In the genomic region with DNA sequence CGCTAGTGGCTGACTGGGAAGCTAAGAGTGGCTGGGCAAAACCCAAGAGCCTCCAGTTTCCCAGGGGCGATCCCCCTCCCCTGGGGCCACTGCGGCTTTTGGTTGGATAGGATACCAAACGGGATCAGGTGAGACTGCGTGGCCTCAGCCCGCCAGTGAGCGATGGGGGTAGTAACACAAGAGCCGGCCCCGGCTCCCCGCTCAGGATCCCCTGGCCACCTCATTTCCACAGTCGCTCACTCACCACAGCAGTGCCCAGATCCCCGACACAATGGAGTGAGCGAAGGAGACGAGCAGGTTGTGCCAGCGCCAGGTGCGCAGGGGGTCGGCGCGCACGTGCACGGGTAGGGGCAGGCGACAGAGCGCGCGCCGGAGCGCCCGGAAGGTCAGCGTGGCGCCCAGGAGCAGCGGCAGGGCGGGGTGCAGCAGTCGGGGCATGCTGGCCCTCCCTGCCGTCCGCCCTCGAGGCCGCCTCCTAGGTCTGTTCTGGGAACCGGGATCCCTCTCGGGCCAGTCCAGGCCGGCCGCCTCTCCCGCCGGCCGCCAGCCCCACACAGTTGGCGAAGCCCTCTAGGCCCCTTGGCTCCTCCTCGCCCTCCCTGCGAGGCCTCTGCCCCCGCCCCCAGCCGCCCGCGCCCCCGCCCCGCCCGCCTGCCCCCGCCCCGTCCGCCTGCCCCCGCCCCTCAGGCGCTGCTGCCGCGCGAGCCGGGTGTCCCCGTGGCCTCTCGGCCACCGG, we compare ENCODE assay signal across 8 cellular contexts. TPM values are rescaled to one million over a fixed set of nuclear protein-coding genes. Genes with fewer than 3 reads are reported as not detected.
A peak's percentile ranks its signal among the peaks of the same experiment; 100 is the strongest.
DNase-seq lines count a peak whose midpoint lies in the region; ATAC-seq, FAIRE-seq and TF ChIP-seq lines count a peak whose summit lies in the region.

A gene with protein sequence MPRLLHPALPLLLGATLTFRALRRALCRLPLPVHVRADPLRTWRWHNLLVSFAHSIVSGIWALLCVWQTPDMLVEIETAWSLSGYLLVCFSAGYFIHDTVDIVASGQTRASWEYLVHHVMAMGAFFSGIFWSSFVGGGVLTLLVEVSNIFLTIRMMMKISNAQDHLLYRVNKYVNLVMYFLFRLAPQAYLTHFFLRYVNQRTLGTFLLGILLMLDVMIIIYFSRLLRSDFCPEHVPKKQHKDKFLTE (minus strand): TSS at position 574 of the 736 bp plus-strand sequence. CDS start 136 bp downstream, at position 438.

- CTCF ChIA-PET in Caco-2 (lab: Charles Lee), result interaction anchor here (0.6 to 4.9 kb wide), 16 partner anchors 15 to 391 kb away, joined by 3 to 324 read pairs (median 10); a partner anchor contains a TSS
- CTCF ChIA-PET in HepG2 (lab: Yijun Ruan, JAX; ENCODE audit: low intra/inter-chr PET ratio, low total read pairs), result interaction anchor here (2.2 to 5.0 kb wide), 3 partner anchors 18 to 191 kb away, joined by 6 to 142 read pairs (median 14); a partner anchor contains a TSS

- H3K4me1 ChIP-seq in Caco-2, result peaks cover 25% of the 10 kb centered on the region
- H3K4me1 ChIP-seq in colonic mucosa, result peaks cover 26% of the 10 kb centered on the region
- peaks cover 62% of the 10 kb centered on the region for H3K4me1 ChIP-seq in HepG2 (ENCODE audit: insufficient read depth, low read length)

- H3K4me3 ChIP-seq in Caco-2 (ENCODE audit: low read depth, low read length) (peak within 1 kb of the TSS; percentile 57), WI38 (ENCODE audit: low read depth, low read length) (peak within 1 kb of the TSS; percentile 65), colonic mucosa (peak within 1 kb of the TSS; percentile 81), HepG2 (replicated peaks in 1 of 3; ENCODE audit: insufficient read depth in 1 of 3, low read depth in 2 of 3, low read length in 3 of 3) (peak within 1 kb of the TSS; percentile 73 to 90 (median 87))

- 0% methylated on average over 15 of the region's 66 CpGs for WGBS in HepG2 (ENCODE audit: low lambda C conversion rate)

- POLR2A ChIA-PET in Caco-2 (lab: Charles Lee), result interaction anchor here (0.6 to 5.2 kb wide), 12 partner anchors 15 to 226 kb away, joined by 3 to 165 read pairs (median 9); a partner anchor contains a TSS
- POLR2A ChIA-PET in HepG2 (lab: Yijun Ruan, JAX), result interaction anchor here (1.1 to 8.7 kb wide), 16 partner anchors 14 to 226 kb away, joined by 3 to 590 read pairs (median 14); a partner anchor contains a TSS

- H3K27me3 ChIP-seq in Caco-2 (replicated peaks; ENCODE audit: control insufficient read depth, insufficient read depth, low read length) (no peaks in the 10 kb centered on the region), colonic mucosa (no peaks in the 10 kb centered on the region), HepG2 (ENCODE audit: control insufficient read depth in 1 of 2, insufficient read depth in 2 of 2, low read length in 2 of 2) (no peaks in the 10 kb centered on the region; a peak in 1 of 5 replicates)

- TF ChIP-seq EP300 in HepG2 (IDR thresholded peaks at IDR 0.05; ENCODE audit: low read depth in 2 of 2, low read length in 2 of 2), result no peak
- peak; percentile 10; the same call in 1 of the 2 replicates for TF ChIP-seq EP300 in HepG2 (CRISPR knock-in tag; IDR thresholded peaks at IDR 0.05; ENCODE audit: borderline replicate concordance)

- no peaks in the 10 kb centered on the region for H3K9me3 Mint-ChIP-seq in Caco-2 (ENCODE audit: unreplicated experiment)

- peak; percentile 59 for ATAC-seq in HepG2

- H3K4me2 ChIP-seq in HepG2 (ENCODE audit: low read depth, low read length), result peak within 1 kb of the TSS; percentile 90

- H3K79me2 ChIP-seq in HepG2 (ENCODE audit: insufficient read depth, low read length), result peaks cover 29% of the 10 kb centered on the region

- H3K9ac ChIP-seq in colonic mucosa (ENCODE audit: low read depth in 2 of 2, low read length in 2 of 2), result peak within 1 kb of the TSS; percentile 85 to 95
- peak within 1 kb of the TSS; percentile 93 for H3K9ac ChIP-seq in HepG2 (ENCODE audit: insufficient read depth, low read depth, low read length)

- H4K20me1 ChIP-seq in HepG2 (ENCODE audit: insufficient read depth, low read length), result peaks cover 39% of the 10 kb centered on the region

- no peak within 1 kb of the TSS for H2AFZ ChIP-seq in HepG2 (ENCODE audit: low read length)

- H3K27ac ChIP-seq in colonic mucosa, result peak within 1 kb of the TSS; percentile 99
- H3K27ac ChIP-seq in HepG2 (ENCODE audit: extremely low read length, insufficient read depth, low read length), result peak within 1 kb of the TSS; percentile 88

- peak within 1 kb of the TSS; percentile 92 for H3K4me3 Mint-ChIP-seq in Caco-2 (ENCODE audit: unreplicated experiment)

- TF ChIP-seq POLR2A in H54 (IDR thresholded peaks at IDR 0.05; ENCODE audit: low read depth, low read length) (peak; percentile 78), HepG2 (IDR thresholded peaks at IDR 0.05; ENCODE audit: insufficient read depth in 1 of 2, low read depth in 2 of 2, low read length in 2 of 2) (peak; percentile 83 to 89; a peak in 2 of 4 replicates)

- no peaks in the 10 kb centered on the region for H3K27me3 Mint-ChIP-seq in Caco-2 (ENCODE audit: insufficient read depth, unreplicated experiment)

- FAIRE-seq in H54 (lab: Jason Lieb, UNC), result no peak
- no peak for FAIRE-seq in HepG2 (lab: Jason Lieb, UNC)

- in situ Hi-C loops in HepG2 (cut with HindIII; ENCODE audit: extremely low pct_ligation_motif_present, low pct_unique_long_range_greater_than_20kb), result loop anchor here (25.0 kb wide), 1 partner anchor 386 kb away; no protein-coding TSS in a partner anchor

- H3K36me3 ChIP-seq in Caco-2 (ENCODE audit: control insufficient read depth, insufficient read depth, low read length), result peaks cover 12% of the 10 kb centered on the region
- H3K36me3 ChIP-seq in colonic mucosa, result peaks cover 12% of the 10 kb centered on the region
- peaks cover 7 to 36% of the 10 kb centered on the region in 2 experiments; a peak in 4 of 5 replicates for H3K36me3 ChIP-seq in HepG2 (replicated peaks in 1 of 2; ENCODE audit: control insufficient read depth in 1 of 2, insufficient read depth in 2 of 2, low read length in 2 of 2)

- no peak for TF ChIP-seq CTCF in Caco-2 (IDR thresholded peaks at IDR 0.05; ENCODE audit: insufficient read depth in 1 of 2, low read depth in 1 of 2, low read length in 1 of 2, severe bottlenecking in 1 of 2, unreplicated experiment in 1 of 2)
- TF ChIP-seq CTCF in WI38 (IDR thresholded peaks at IDR 0.05; ENCODE audit: low read depth, low read length), result no peak
- no peak for TF ChIP-seq CTCF in colonic mucosa (IDR thresholded peaks at IDR 0.05)
- TF ChIP-seq CTCF in HepG2 (CRISPR knock-in tag; IDR thresholded peaks at IDR 0.05), result no peak

- no TSS peak for BruUV-seq in Caco-2 (replicated peaks; lab: Mats Ljungman, UMichigan)
- no TSS peak for BruUV-seq in HepG2 (replicated peaks; lab: Mats Ljungman, UMichigan)

- H3K27ac Mint-ChIP-seq in Caco-2 (ENCODE audit: unreplicated experiment), result peak within 1 kb of the TSS; percentile 96

- DNase-seq in Caco-2 (peak; percentile 92 to 93), H54 (ENCODE audit: insufficient read length, low spot score) (peak; percentile 83), NCI-H2171 treated with DMSO at 0.1 percent for 48 hours (lab: John Stamatoyannopoulos, UW) (peak; percentile 85), colonic mucosa (peak; percentile 79), HepG2 (ENCODE audit: low spot score) (peak; percentile 68), medulla oblongata (ENCODE audit: extremely low spot score) (no peak)
- DNase-seq in stimulated activated CD8-positive, alpha-beta memory T cell treated with anti-CD3 and anti-CD28 coated beads, Interleukin-4, amount 100 ng/mL, for 48 hours, result peak; percentile 80

- intact Hi-C loops in Caco-2 (cut with micrococcal nuclease; ENCODE audit: unreplicated experiment), result loop anchor here (1.0 to 2.0 kb wide), 3 partner anchors 28 to 81 kb away; a partner anchor contains a TSS
- intact Hi-C loops in colonic mucosa (cut with DNase I), result loop anchor here (2.0 to 10.0 kb wide), 2 partner anchors 25 to 81 kb away; a partner anchor contains a TSS
- intact Hi-C loops in HepG2 (cut with micrococcal nuclease; ENCODE audit: unreplicated experiment), result loop anchor here (2.0 kb wide), 2 partner anchors 27 to 41 kb away; no protein-coding TSS in a partner anchor

- H3K4me1 Mint-ChIP-seq in Caco-2 (ENCODE audit: low read depth, unreplicated experiment), result peaks cover 38% of the 10 kb centered on the region

- peaks cover 85% of the 10 kb centered on the region for H3K36me3 Mint-ChIP-seq in Caco-2 (ENCODE audit: insufficient read depth, unreplicated experiment)

- H3K9me3 ChIP-seq in Caco-2, result no peaks in the 10 kb centered on the region
- no peaks in the 10 kb centered on the region for H3K9me3 ChIP-seq in colonic mucosa
- H3K9me3 ChIP-seq in HepG2 (ENCODE audit: low read length), result no peaks in the 10 kb centered on the region

- peak; percentile 68 for TF ChIP-seq RAD21 in HepG2 (CRISPR knock-in tag; IDR thresholded peaks at IDR 0.05)

TF ChIP-seq in HepG2, 621 proteins besides CTCF, POLR2A, EP300 and RAD21 (continues in another document):
- TF ChIP-seq ZNF629 (CRISPR knock-in tag; conservative IDR thresholded peaks at IDR 0.05) (peak; percentile 31), ZNF256 (CRISPR knock-in tag; conservative IDR thresholded peaks at IDR 0.05) (0 out of 2 replicates have a peak, but pooled peaks have one; percentile 16)

RNA-seq across cellular contexts. Expression of the gene that starts here (rescaled TPM):
- total RNA-seq in Caco-2 (2022), result 31.7 and 37.9 TPM in 2 replicates
- 10 to 100 TPM in 1 of 2 donors, 1 to 10 TPM in 1; 5.7 to 20.4 TPM for total RNA-seq in colonic mucosa
- 9.6 and 19.6 TPM in 2 replicates for total RNA-seq in HepG2 (2016; rRNA removed; fragmentation: Illumina TruSeq; extraction: Trizol)
- total RNA-seq in HepG2 (2016; cell fraction: cytosol; rRNA removed; fragmentation: Illumina TruSeq; extraction: Trizol; ENCODE audit: low read depth), result 10.7 and 11.5 TPM in 2 replicates
- total RNA-seq in HepG2 (2016; cell fraction: insoluble cytoplasmic fraction; rRNA removed; fragmentation: Illumina TruSeq; extraction: Trizol), result 10.3 and 16.0 TPM in 2 replicates
- total RNA-seq in HepG2 (2016; cell fraction: membrane; rRNA removed; fragmentation: Illumina TruSeq; extraction: Trizol), result 10.0 and 16.0 TPM in 2 replicates
- total RNA-seq in HepG2 (2016; cell fraction: nucleus; rRNA removed; fragmentation: Illumina TruSeq; extraction: Trizol), result 9.9 and 10.3 TPM in 2 replicates
- polyA plus RNA-seq in HepG2 (2011; rRNA removed), result 14.9 and 18.1 TPM in 2 replicates
- polyA plus RNA-seq in HepG2 (2011; cell fraction: cytosol; rRNA removed), result 20.9 and 25.5 TPM in 2 replicates
- polyA plus RNA-seq in HepG2 (2011; cell fraction: nucleus; rRNA removed), result 6.9 and 8.8 TPM in 2 replicates
- 10.5 and 12.7 TPM in 2 replicates for polyA plus RNA-seq in HepG2 (2012)
- 11.3 and 18.1 TPM in 2 replicates for polyA plus RNA-seq in HepG2 (2016; cell fraction: cytosol; fragmentation: Illumina TruSeq; extraction: Trizol; ENCODE audit: low read depth)
- 10.2 and 11.3 TPM in 2 replicates for polyA plus RNA-seq in HepG2 (2016; cell fraction: insoluble cytoplasmic fraction; fragmentation: Illumina TruSeq; extraction: Trizol; ENCODE audit: low read depth)
- polyA plus RNA-seq in HepG2 (2016; cell fraction: membrane; fragmentation: Illumina TruSeq; extraction: Trizol; ENCODE audit: low read depth), result 11.2 and 17.1 TPM in 2 replicates
- polyA plus RNA-seq in HepG2 (2016; cell fraction: nucleus; fragmentation: Illumina TruSeq; extraction: Trizol; ENCODE audit: insufficient read depth, low read depth), result 24.7 and 27.8 TPM in 2 replicates
- polyA minus RNA-seq in HepG2 (2011; rRNA and poly(A)+ RNA removed; ENCODE audit: low replicate concordance), result 20.6 and 67.0 TPM in 2 replicates
- polyA minus RNA-seq in HepG2 (2011; cell fraction: cytosol; rRNA and poly(A)+ RNA removed), result 5.7 and 8.6 TPM in 2 replicates
- polyA minus RNA-seq in HepG2 (2011; cell fraction: nucleus; rRNA and poly(A)+ RNA removed), result 6.7 TPM in 2 replicates
